2 cellular contexts compared by ENCODE assay signal in genomic region chr9:93010696-93011095, GRCh38.
TF ChIP-seq lines count a peak whose summit lies in the region.

No MANE protein-coding gene starts in this region.

TF ChIP-seq in SK-N-SH, 30 proteins besides CTCF, POLR2A, EP300 and RAD21:
- TF ChIP-seq, protein P1, sequence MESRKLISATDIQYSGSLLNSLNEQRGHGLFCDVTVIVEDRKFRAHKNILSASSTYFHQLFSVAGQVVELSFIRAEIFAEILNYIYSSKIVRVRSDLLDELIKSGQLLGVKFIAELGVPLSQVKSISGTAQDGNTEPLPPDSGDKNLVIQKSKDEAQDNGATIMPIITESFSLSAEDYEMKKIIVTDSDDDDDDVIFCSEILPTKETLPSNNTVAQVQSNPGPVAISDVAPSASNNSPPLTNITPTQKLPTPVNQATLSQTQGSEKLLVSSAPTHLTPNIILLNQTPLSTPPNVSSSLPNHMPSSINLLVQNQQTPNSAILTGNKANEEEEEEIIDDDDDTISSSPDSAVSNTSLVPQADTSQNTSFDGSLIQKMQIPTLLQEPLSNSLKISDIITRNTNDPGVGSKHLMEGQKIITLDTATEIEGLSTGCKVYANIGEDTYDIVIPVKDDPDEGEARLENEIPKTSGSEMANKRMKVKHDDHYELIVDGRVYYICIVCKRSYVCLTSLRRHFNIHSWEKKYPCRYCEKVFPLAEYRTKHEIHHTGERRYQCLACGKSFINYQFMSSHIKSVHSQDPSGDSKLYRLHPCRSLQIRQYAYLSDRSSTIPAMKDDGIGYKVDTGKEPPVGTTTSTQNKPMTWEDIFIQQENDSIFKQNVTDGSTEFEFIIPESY (IDR thresholded peaks at IDR 0.05; ENCODE audit: borderline replicate concordance, low read depth): no peak
- TF ChIP-seq RXRA (IDR thresholded peaks at IDR 0.05; ENCODE audit: borderline replicate concordance, low read depth) (no peak), JUND (IDR thresholded peaks at IDR 0.05) (no peak), ELF1 (IDR thresholded peaks at IDR 0.05) (no peak), USF2 (IDR thresholded peaks at IDR 0.05; ENCODE audit: borderline replicate concordance, low read depth, low read length) (no peak), TEAD4 (IDR thresholded peaks at IDR 0.05; ENCODE audit: borderline replicate concordance, insufficient read depth) (no peak), TCF12 (IDR thresholded peaks at IDR 0.05) (no peak), FOSL2 (IDR thresholded peaks at IDR 0.05; ENCODE audit: borderline replicate concordance, low read depth) (no peak), YY1 (IDR thresholded peaks at IDR 0.05; ENCODE audit: low read depth) (no peak), POLR2AphosphoS5 (IDR thresholded peaks at IDR 0.05; ENCODE audit: low read depth, low read length) (no peak), GATA2 (CRISPR knock-in tag; IDR thresholded peaks at IDR 0.05) (no peak), NRF1 (IDR thresholded peaks at IDR 0.05; ENCODE audit: low read depth, low read length) (no peak)

TF ChIP-seq in SK-N-SH treated with all-trans-retinoic acid at 6 μM for 48 hours, 23 proteins besides CTCF, POLR2A, EP300 and RAD21:
- TF ChIP-seq TCF4 (CRISPR knock-in tag; IDR thresholded peaks at IDR 0.05; ENCODE audit: borderline replicate concordance) (no peak), ISL1 (CRISPR knock-in tag; IDR thresholded peaks at IDR 0.05) (no peak), ESRRG (CRISPR knock-in tag; IDR thresholded peaks at IDR 0.05) (no peak), CSDC2 (CRISPR knock-in tag; IDR thresholded peaks at IDR 0.05) (no peak), TSHZ2 (CRISPR knock-in tag; IDR thresholded peaks at IDR 0.05) (no peak), ZFP30 (CRISPR knock-in tag; IDR thresholded peaks at IDR 0.05) (no peak), TOX (CRISPR knock-in tag; IDR thresholded peaks at IDR 0.05; ENCODE audit: borderline replicate concordance) (no peak), SNAI2 (CRISPR knock-in tag; IDR thresholded peaks at IDR 0.05) (no peak)
- TF ChIP-seq, protein P2, sequence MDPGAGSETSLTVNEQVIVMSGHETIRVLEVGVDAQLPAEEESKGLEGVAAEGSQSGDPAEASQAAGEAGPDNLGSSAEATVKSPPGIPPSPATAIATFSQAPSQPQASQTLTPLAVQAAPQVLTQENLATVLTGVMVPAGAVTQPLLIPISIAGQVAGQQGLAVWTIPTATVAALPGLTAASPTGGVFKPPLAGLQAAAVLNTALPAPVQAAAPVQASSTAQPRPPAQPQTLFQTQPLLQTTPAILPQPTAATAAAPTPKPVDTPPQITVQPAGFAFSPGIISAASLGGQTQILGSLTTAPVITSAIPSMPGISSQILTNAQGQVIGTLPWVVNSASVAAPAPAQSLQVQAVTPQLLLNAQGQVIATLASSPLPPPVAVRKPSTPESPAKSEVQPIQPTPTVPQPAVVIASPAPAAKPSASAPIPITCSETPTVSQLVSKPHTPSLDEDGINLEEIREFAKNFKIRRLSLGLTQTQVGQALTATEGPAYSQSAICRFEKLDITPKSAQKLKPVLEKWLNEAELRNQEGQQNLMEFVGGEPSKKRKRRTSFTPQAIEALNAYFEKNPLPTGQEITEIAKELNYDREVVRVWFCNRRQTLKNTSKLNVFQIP (CRISPR knock-in tag; IDR thresholded peaks at IDR 0.05; ENCODE audit: borderline replicate concordance, low read depth): no peak
- TF ChIP-seq, protein P3, sequence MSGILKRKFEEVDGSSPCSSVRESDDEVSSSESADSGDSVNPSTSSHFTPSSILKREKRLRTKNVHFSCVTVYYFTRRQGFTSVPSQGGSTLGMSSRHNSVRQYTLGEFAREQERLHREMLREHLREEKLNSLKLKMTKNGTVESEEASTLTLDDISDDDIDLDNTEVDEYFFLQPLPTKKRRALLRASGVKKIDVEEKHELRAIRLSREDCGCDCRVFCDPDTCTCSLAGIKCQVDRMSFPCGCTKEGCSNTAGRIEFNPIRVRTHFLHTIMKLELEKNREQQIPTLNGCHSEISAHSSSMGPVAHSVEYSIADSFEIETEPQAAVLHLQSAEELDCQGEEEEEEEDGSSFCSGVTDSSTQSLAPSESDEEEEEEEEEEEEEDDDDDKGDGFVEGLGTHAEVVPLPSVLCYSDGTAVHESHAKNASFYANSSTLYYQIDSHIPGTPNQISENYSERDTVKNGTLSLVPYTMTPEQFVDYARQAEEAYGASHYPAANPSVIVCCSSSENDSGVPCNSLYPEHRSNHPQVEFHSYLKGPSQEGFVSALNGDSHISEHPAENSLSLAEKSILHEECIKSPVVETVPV (CRISPR knock-in tag; IDR thresholded peaks at IDR 0.05): no peak
